Comparison of ENCODE assay signal across 15 cellular contexts in genomic region chr1:31005198-31005597, GRCh38.
A peak's percentile ranks its signal among the peaks of the same experiment; 100 is the strongest.
DNase-seq lines count a peak whose midpoint lies in the region; ATAC-seq and TF ChIP-seq lines count a peak whose summit lies in the region.
"Had no signal": no experiment of that assay in that cellular context is flagged by ENCODE, and none has a peak within 500 bp of the region (broad histone marks: within the 10 kb centered on the region; RNA-seq: fewer than 3 reads in every experiment).

No MANE protein-coding gene starts in this region.

- H3K27ac Mint-ChIP-seq in CD4-positive, alpha-beta memory T cell = peak overlapping the region in 4 of 7 donors; percentile 29 to 70 (median 58)
- H3K27ac Mint-ChIP-seq in HFFc6 = 0 out of 2 replicates have a peak overlapping the region, but pooled peaks have one; percentile 58
- H3K27ac Mint-ChIP-seq in effector memory CD8-positive, alpha-beta T cell = peak overlapping the region; percentile 3 to 75

- in situ Hi-C loops in gastrocnemius medialis (cut with MboI; ENCODE audit: low sequenced_read_pairs in 4 of 4) = no loop called here

- CTCF ChIA-PET in CD4-positive, alpha-beta memory T cell (lab: Charles Lee; ENCODE audit: partially characterized antibody) = no interaction called here

- H3K9me3 Mint-ChIP-seq in CD4-positive, alpha-beta memory T cell = no peaks in the 10 kb centered on the region
- no peaks in the 10 kb centered on the region for H3K9me3 Mint-ChIP-seq in HFFc6
- H3K9me3 Mint-ChIP-seq in effector memory CD8-positive, alpha-beta T cell = no peaks in the 10 kb centered on the region

- intact Hi-C loops in CD4-positive, alpha-beta memory T cell (cut with micrococcal nuclease) = no loop called here
- intact Hi-C loops in gastrocnemius medialis (cut with DNase I; ENCODE audit: low total_unique reads) = no loop called here

- TF ChIP-seq POLR2A in gastrocnemius medialis (IDR thresholded peaks at IDR 0.05) = no peak

- no peaks in the 10 kb centered on the region for H3K9me2 ChIP-seq in MM.1S (replicated peaks; ENCODE audit: insufficient read depth, low read length)

- peaks cover 36 to 59% (median 46%) of the 10 kb centered on the region in 4 donors for H3K4me1 Mint-ChIP-seq in CD4-positive, alpha-beta memory T cell
- peaks cover 64% of the 10 kb centered on the region for H3K4me1 Mint-ChIP-seq in HFFc6 (ENCODE audit: low read depth)
- H3K4me1 Mint-ChIP-seq in effector memory CD8-positive, alpha-beta T cell (ENCODE audit: low read depth in 2 of 2) = peaks cover 32 to 51% of the 10 kb centered on the region in 2 donors

- no peak overlapping the region for H3K9ac ChIP-seq in MM.1S (ENCODE audit: low read length)
- H3K9ac ChIP-seq: BLaER1 had no signal

- H3K4me3 Mint-ChIP-seq in CD4-positive, alpha-beta memory T cell = peak overlapping the region in 1 of 8 donors; percentile 8
- H3K4me3 Mint-ChIP-seq in HFFc6 = no peak overlapping the region; the same call in 1 of the 2 replicates
- no peak overlapping the region for H3K4me3 Mint-ChIP-seq in effector memory CD8-positive, alpha-beta T cell

- H3K4me1 ChIP-seq in CD4-positive, alpha-beta memory T cell (ENCODE audit: insufficient read depth, low read length) = peaks cover 21% of the 10 kb centered on the region
- peaks cover 52 to 75% of the 10 kb centered on the region in 2 donors for H3K4me1 ChIP-seq in gastrocnemius medialis
- H3K4me1 ChIP-seq in MM.1S (ENCODE audit: low read length) = no peaks in the 10 kb centered on the region
- H3K4me1 ChIP-seq: BLaER1 had no signal

- no peak overlapping the region for H3K4me2 ChIP-seq in MM.1S (ENCODE audit: low read depth, low read length)
- H3K4me2 ChIP-seq: BLaER1 had no signal

- peaks cover 25% of the 10 kb centered on the region for H3K36me3 ChIP-seq in CD4-positive, alpha-beta memory T cell (ENCODE audit: insufficient read depth, low read length)
- no peaks in the 10 kb centered on the region for H3K36me3 ChIP-seq in gastrocnemius medialis
- H3K36me3 ChIP-seq in MM.1S (replicated peaks; ENCODE audit: insufficient read depth, low read length) = peaks cover 6% of the 10 kb centered on the region

- H3K79me2 ChIP-seq in MM.1S (ENCODE audit: low read length) = peaks cover 94% of the 10 kb centered on the region

- POLR2A ChIA-PET in CD4-positive, alpha-beta memory T cell (lab: Charles Lee; ENCODE audit: partially characterized antibody) = no interaction called here

- H3K27ac ChIP-seq in CD4-positive, alpha-beta memory T cell (ENCODE audit: low read depth, low read length) = no peak overlapping the region
- peak overlapping the region; percentile 16 to 49 (median 28) for H3K27ac ChIP-seq in gastrocnemius medialis
- no peak overlapping the region for H3K27ac ChIP-seq in MM.1S (ENCODE audit: low read length)
- H3K27ac ChIP-seq: BLaER1, HL-60 had no signal

- no peaks in the 10 kb centered on the region for H3K9me3 ChIP-seq in CD4-positive, alpha-beta memory T cell (ENCODE audit: control insufficient read depth in 1 of 2, low read length in 2 of 2)
- no peaks in the 10 kb centered on the region for H3K9me3 ChIP-seq in gastrocnemius medialis
- H3K9me3 ChIP-seq in MM.1S (replicated peaks; ENCODE audit: insufficient read depth, low read length) = no peaks in the 10 kb centered on the region
- H3K9me3 ChIP-seq: BLaER1, HAP-1 had no signal

- H3K27me3 ChIP-seq in CD4-positive, alpha-beta memory T cell (ENCODE audit: insufficient read depth, low read length) = no peaks in the 10 kb centered on the region
- H3K27me3 ChIP-seq in gastrocnemius medialis (no peaks in the 10 kb centered on the region), MM.1S (replicated peaks; ENCODE audit: insufficient read depth, low read length) (no peaks in the 10 kb centered on the region)
- H3K27me3 ChIP-seq: BLaER1 had no signal

- no peak overlapping the region for H3K4me3 ChIP-seq in CD4-positive, alpha-beta memory T cell (ENCODE audit: low read length in 2 of 2)
- H3K4me3 ChIP-seq in gastrocnemius medialis = no peak overlapping the region
- no peak overlapping the region for H3K4me3 ChIP-seq in MM.1S (ENCODE audit: low read length)
- H3K4me3 ChIP-seq: BLaER1, HAP-1 had no signal

- H4K20me1 ChIP-seq in MM.1S (ENCODE audit: insufficient read depth, low read length) = peaks cover 39% of the 10 kb centered on the region

- no peak for ATAC-seq in effector memory CD8-positive, alpha-beta T cell (replicated peaks)
- ATAC-seq in gastrocnemius medialis = no peak
- no peak for ATAC-seq in GM19328 (IDR thresholded peaks at IDR 0.05; ENCODE audit: unreplicated experiment)
- no peak for ATAC-seq in HG03095 (IDR thresholded peaks at IDR 0.05; ENCODE audit: unreplicated experiment)

- H3F3A ChIP-seq in MM.1S (ENCODE audit: insufficient read depth, low read length) = no peaks in the 10 kb centered on the region

- H2AFZ ChIP-seq in MM.1S (ENCODE audit: low read length) = no peak overlapping the region

- no peak for DNase-seq in CD4-positive, alpha-beta memory T cell
- no peak for DNase-seq in HFFc6
- DNase-seq in effector memory CD8-positive, alpha-beta T cell = no peak
- DNase-seq in gastrocnemius medialis = no peak
- DNase-seq in MM.1S = no peak
- DNase-seq: COR-L47, DMS53, KG1, NCI-H1105 treated with DMSO at 0.1 percent for 48 hours, NCI-H187 had no signal

- TF ChIP-seq CTCF in HFFc6 (IDR thresholded peaks at IDR 0.05) (no peak), gastrocnemius medialis (IDR thresholded peaks at IDR 0.05 in 4 of 5, conservative IDR thresholded peaks at IDR 0.05 in 1 of 5) (no peak), MM.1S (IDR thresholded peaks at IDR 0.05; ENCODE audit: low read length) (no peak)

- H3K27me3 Mint-ChIP-seq in CD4-positive, alpha-beta memory T cell = no peaks in the 10 kb centered on the region
- H3K27me3 Mint-ChIP-seq in HFFc6 (ENCODE audit: insufficient read depth) = no peaks in the 10 kb centered on the region
- no peaks in the 10 kb centered on the region for H3K27me3 Mint-ChIP-seq in effector memory CD8-positive, alpha-beta T cell

- H3K36me3 Mint-ChIP-seq in CD4-positive, alpha-beta memory T cell = peaks cover 50 to 73% of the 10 kb centered on the region in 2 donors
- peaks cover 36% of the 10 kb centered on the region for H3K36me3 Mint-ChIP-seq in HFFc6 (ENCODE audit: low read depth)
- H3K36me3 Mint-ChIP-seq in effector memory CD8-positive, alpha-beta T cell (ENCODE audit: insufficient read depth) = peaks cover 52% of the 10 kb centered on the region

Comparison
In these comparisons a context has a peak if more than half of its experiments do, and no peak if none do; other contexts are left out.
1. H3K27ac ChIP-seq: peak in gastrocnemius medialis (4 of 4); none in CD4-positive, alpha-beta memory T cell (single experiment) and MM.1S (single experiment).
2. Peak in every context shown above with its lines, with median percentiles within 50 percentile points of each other: H3K27ac Mint-ChIP-seq.